Comparison of ENCODE assay signal across 17 cellular contexts in the genomic region with DNA sequence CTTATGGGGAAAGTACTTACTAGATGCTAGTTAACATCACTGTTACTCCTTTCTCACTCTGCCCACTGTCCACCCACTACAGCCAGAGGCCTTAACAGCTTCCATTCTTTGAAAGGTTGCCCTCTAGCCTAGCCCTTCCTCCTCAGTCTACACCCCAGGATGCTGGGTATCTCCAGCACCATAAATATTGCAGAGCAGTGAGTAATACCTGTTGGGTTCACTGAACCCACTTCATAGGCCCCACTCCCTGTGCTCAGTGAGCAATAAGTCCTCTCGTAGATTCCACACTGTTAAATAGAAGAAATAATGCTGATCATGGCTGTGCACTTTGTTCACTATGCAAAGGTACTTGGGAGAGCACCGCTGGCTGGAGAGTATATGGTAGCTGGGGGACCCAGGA.
A peak's percentile ranks its signal among the peaks of the same experiment; 100 is the strongest.
DNase-seq lines count a peak whose midpoint lies in the region; ATAC-seq, FAIRE-seq and TF ChIP-seq lines count a peak whose summit lies in the region.
"Had no signal": no experiment of that assay in that cellular context is flagged by ENCODE, and none has a peak within 500 bp of the region (broad histone marks: within the 10 kb centered on the region; RNA-seq: fewer than 3 reads in every experiment).

No MANE protein-coding gene starts in this region.

- peaks cover 0 to 5% of the 10 kb centered on the region in 2 donors for H3K36me3 Mint-ChIP-seq in activated naive CD4-positive, alpha-beta T cell treated with anti-CD3 and anti-CD28 coated beads, Interleukin-2, amount 50 U/mL, for 72 hours
- no peaks in the 10 kb centered on the region for H3K36me3 Mint-ChIP-seq in activated naive CD8-positive, alpha-beta T cell treated with anti-CD3 and anti-CD28 coated beads for 36 hours
- no peaks in the 10 kb centered on the region for H3K36me3 Mint-ChIP-seq in naive thymus-derived CD8-positive, alpha-beta T cell

- H3K4me3 Mint-ChIP-seq in activated naive CD8-positive, alpha-beta T cell treated with anti-CD3 and anti-CD28 coated beads for 36 hours, result no peak overlapping the region
- peak overlapping the region in 8 of 10 donors; percentile 56 to 81 (median 72) for H3K4me3 Mint-ChIP-seq in naive thymus-derived CD8-positive, alpha-beta T cell

- intact Hi-C loops in pancreas (cut with DNase I), result no loop called here

- peaks cover 47% of the 10 kb centered on the region for H3K4me1 Mint-ChIP-seq in activated naive CD8-positive, alpha-beta T cell treated with anti-CD3 and anti-CD28 coated beads for 36 hours
- peaks cover 24 to 61% (median 55%) of the 10 kb centered on the region in 4 donors for H3K4me1 Mint-ChIP-seq in naive thymus-derived CD8-positive, alpha-beta T cell

- H3K27me3 Mint-ChIP-seq in activated naive CD8-positive, alpha-beta T cell treated with anti-CD3 and anti-CD28 coated beads for 36 hours, result no peaks in the 10 kb centered on the region
- H3K27me3 Mint-ChIP-seq in naive thymus-derived CD8-positive, alpha-beta T cell, result no peaks in the 10 kb centered on the region

- H3K4me1 ChIP-seq in pancreas, result peaks cover 0 to 4% (median 0%) of the 10 kb centered on the region in 3 donors
- H3K4me1 ChIP-seq: prostate gland, testis had no signal

- TF ChIP-seq CTCF in pancreas (IDR thresholded peaks at IDR 0.05), result no peak

- H3K4me3 ChIP-seq in pancreas, result no peak overlapping the region
- H3K4me3 ChIP-seq: esophagus muscularis mucosa, prostate gland, testis had no signal

- ATAC-seq in activated naive CD4-positive, alpha-beta T cell treated with anti-CD3 and anti-CD28 coated beads, Interleukin-2, amount 50 U/mL, for 72 hours, result peak; percentile 41 to 75
- no peak for ATAC-seq in naive thymus-derived CD8-positive, alpha-beta T cell
- no peak for ATAC-seq in pancreas

- FAIRE-seq in pancreas (lab: Jason Lieb, UNC), result no peak
- FAIRE-seq: keratinocyte had no signal

- H3K27ac Mint-ChIP-seq in activated naive CD4-positive, alpha-beta T cell treated with anti-CD3 and anti-CD28 coated beads, Interleukin-2, amount 50 U/mL, for 72 hours, result peak overlapping the region in 1 of 2 donors; percentile 78
- H3K27ac Mint-ChIP-seq in activated naive CD8-positive, alpha-beta T cell treated with anti-CD3 and anti-CD28 coated beads for 36 hours, result peak overlapping the region; percentile 40
- H3K27ac Mint-ChIP-seq in naive thymus-derived CD8-positive, alpha-beta T cell, result peak overlapping the region; percentile 63 to 91 (median 86)

- no peak for DNase-seq in activated naive CD4-positive, alpha-beta T cell treated with anti-CD3 and anti-CD28 coated beads, Interleukin-2, amount 50 U/mL, for 72 hours (ENCODE audit: low spot score in 2 of 2)
- no peak for DNase-seq in activated naive CD4-positive, alpha-beta T cell treated with anti-CD3 and anti-CD28 coated beads, Interleukin-2, amount 50 U/mL, for 16 hours
- DNase-seq in activated naive CD8-positive, alpha-beta T cell treated with anti-CD3 and anti-CD28 coated beads for 36 hours, result peak; percentile 9
- no peak for DNase-seq in naive thymus-derived CD8-positive, alpha-beta T cell
- DNase-seq in nucleus accumbens (lab: John Stamatoyannopoulos, UW) (no peak), D341Med (ENCODE audit: low spot score) (no peak), pancreas (no peak), NK-92 (lab: John Stamatoyannopoulos, UW; ENCODE audit: unreplicated experiment) (no peak)
- DNase-seq: activated CD4-positive, alpha-beta T cell treated with anti-CD3 and anti-CD28 coated beads for 4 hours; head of caudate nucleus; NCI-H748 treated with DMSO at 0.1 percent for 48 hours; T-helper 1 cell; testis had no signal

- peaks cover 0 to 8% of the 10 kb centered on the region in 2 donors for H3K9me3 Mint-ChIP-seq in activated naive CD4-positive, alpha-beta T cell treated with anti-CD3 and anti-CD28 coated beads, Interleukin-2, amount 50 U/mL, for 72 hours
- no peaks in the 10 kb centered on the region for H3K9me3 Mint-ChIP-seq in activated naive CD8-positive, alpha-beta T cell treated with anti-CD3 and anti-CD28 coated beads for 36 hours
- no peaks in the 10 kb centered on the region for H3K9me3 Mint-ChIP-seq in naive thymus-derived CD8-positive, alpha-beta T cell

- H3K27me3 ChIP-seq in pancreas, result no peaks in the 10 kb centered on the region
- H3K27me3 ChIP-seq: esophagus muscularis mucosa, testis had no signal

- 92 to 96% methylated on average over 2 of the region's 2 CpGs for WGBS in pancreas, 2 donors

- POLR2A ChIA-PET in naive thymus-derived CD8-positive, alpha-beta T cell (lab: Charles Lee), result interaction anchor here (0.6 to 3.2 kb wide), 7 partner anchors 8 to 131 kb away, joined by 3 to 21 read pairs (median 4); a partner anchor contains a TSS

- no peak overlapping the region for H3K27ac ChIP-seq in pancreas
- H3K27ac ChIP-seq: esophagus muscularis mucosa, RWPE1, testis had no signal

- H3K9me3 ChIP-seq in pancreas, result no peaks in the 10 kb centered on the region
- H3K9me3 ChIP-seq: esophagus muscularis mucosa, prostate gland, testis had no signal

- H3K36me3 ChIP-seq in pancreas, result no peaks in the 10 kb centered on the region
- H3K36me3 ChIP-seq: esophagus muscularis mucosa, prostate gland had no signal

Comparison
In these comparisons a context has a peak if more than half of its experiments do, and no peak if none do; other contexts are left out.
1. ATAC-seq: peak in activated naive CD4-positive, alpha-beta T cell treated with anti-CD3 and anti-CD28 coated beads, Interleukin-2, amount 50 U/mL, for 72 hours (2 of 2); none in naive thymus-derived CD8-positive, alpha-beta T cell (0 of 2) and pancreas (0 of 4).